In the genomic region with DNA sequence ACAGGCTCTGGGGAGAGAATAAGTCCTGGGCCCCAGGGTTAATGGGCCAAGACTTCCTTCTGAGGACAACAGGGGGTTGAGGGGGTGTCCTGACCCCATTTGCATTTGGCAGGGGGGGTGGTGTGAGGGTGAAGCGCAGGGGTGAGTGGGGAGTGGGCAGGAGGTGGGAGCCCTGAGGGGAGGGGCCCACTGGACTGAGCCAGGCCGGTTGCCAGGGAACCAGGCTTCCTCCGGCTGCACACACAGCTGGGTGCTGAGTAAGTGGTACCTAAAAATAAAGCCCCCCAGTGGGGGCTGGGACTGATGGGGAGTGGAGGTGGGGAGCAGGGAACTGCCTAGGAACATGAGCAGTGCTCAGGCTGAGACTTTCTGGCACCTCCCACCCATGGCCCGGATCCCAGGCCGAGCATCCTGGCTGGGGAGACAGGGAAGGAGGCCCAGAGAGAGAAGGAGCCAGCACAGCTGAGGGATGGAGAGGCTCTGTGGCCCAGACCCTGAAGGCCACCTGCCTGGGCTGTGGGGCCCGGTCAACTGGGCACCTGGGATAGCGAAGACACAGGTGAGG, we compare ENCODE assay signal across 1 cellular context.
TF ChIP-seq lines count a peak whose summit lies in the region.

No MANE protein-coding gene starts in this region.

TF ChIP-seq in SK-N-SH, 30 proteins besides CTCF, POLR2A, EP300 and RAD21 (continued from another document):
- TF ChIP-seq MEF2A (IDR thresholded peaks at IDR 0.05; ENCODE audit: borderline replicate concordance, low read depth) = no peak
- TF ChIP-seq RXRA (IDR thresholded peaks at IDR 0.05; ENCODE audit: borderline replicate concordance, low read depth) = no peak
- TF ChIP-seq, protein P1, sequence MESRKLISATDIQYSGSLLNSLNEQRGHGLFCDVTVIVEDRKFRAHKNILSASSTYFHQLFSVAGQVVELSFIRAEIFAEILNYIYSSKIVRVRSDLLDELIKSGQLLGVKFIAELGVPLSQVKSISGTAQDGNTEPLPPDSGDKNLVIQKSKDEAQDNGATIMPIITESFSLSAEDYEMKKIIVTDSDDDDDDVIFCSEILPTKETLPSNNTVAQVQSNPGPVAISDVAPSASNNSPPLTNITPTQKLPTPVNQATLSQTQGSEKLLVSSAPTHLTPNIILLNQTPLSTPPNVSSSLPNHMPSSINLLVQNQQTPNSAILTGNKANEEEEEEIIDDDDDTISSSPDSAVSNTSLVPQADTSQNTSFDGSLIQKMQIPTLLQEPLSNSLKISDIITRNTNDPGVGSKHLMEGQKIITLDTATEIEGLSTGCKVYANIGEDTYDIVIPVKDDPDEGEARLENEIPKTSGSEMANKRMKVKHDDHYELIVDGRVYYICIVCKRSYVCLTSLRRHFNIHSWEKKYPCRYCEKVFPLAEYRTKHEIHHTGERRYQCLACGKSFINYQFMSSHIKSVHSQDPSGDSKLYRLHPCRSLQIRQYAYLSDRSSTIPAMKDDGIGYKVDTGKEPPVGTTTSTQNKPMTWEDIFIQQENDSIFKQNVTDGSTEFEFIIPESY (IDR thresholded peaks at IDR 0.05; ENCODE audit: borderline replicate concordance, low read depth) = no peak
- TF ChIP-seq TCF12 (IDR thresholded peaks at IDR 0.05) = no peak
- TF ChIP-seq RFX5 (IDR thresholded peaks at IDR 0.05; ENCODE audit: low read length) = no peak
